In the genomic region with DNA sequence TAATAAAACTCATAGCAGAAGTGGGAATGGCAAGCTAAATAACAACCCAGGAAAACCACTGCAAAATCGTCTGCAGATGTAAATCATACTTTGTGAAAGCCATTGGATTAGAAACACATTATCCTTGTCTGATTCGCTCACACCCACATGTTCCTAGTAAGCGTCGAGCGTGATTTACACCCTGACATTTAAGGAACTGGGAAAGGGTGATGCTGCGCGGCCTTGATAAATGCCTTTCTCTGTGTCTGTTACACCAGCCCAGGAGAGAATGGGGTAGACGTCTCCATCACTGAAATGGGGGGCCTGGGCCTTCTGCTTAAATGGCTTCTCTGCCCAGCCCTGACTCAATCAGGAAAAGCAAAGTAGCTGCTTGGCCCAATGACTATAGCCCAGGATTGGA, we compare ENCODE assay signal across 24 cellular contexts.
"Had no signal": no experiment of that assay in that cellular context is flagged by ENCODE, and none has a peak within 500 bp of the region (broad histone marks: within the 10 kb centered on the region; RNA-seq: fewer than 3 reads in every experiment).

No MANE protein-coding gene starts in this region.

- DNase-seq: activated CD4-positive, alpha-beta T cell treated with anti-CD3 and anti-CD28 coated beads for 4 hours; activated CD8-positive, alpha-beta memory T cell treated with anti-CD3 and anti-CD28 coated beads, Interleukin-2, amount 50 U/mL, for 4 hours; activated CD8-positive, alpha-beta T cell treated with anti-CD3 and anti-CD28 coated beads for 36 hours; activated gamma-delta T cell treated with Interleukin-2 at 50 U/mL for 16 hours; activated naive CD4-positive, alpha-beta T cell treated with anti-CD3 and anti-CD28 coated beads, Interleukin-2, amount 10 ng/mL, durations not matched to agents 7 days and 5 days; activated naive CD8-positive, alpha-beta T cell treated with anti-CD3 and anti-CD28 coated beads, Interleukin-2, amount 10 ng/mL, durations not matched to agents 7 days and 5 days; activated T-cell treated with anti-CD3 and anti-CD28 coated beads, Interleukin-2, amount 50 U/mL, for 72 hours; adrenal gland; aorta; MG63; NCI-H1105; NCI-H1436; NCI-H1694 treated with DMSO at 0.1 percent for 48 hours; NCI-H2081; NCI-H446 treated with DMSO at 0.1 percent for 48 hours; NCI-H526; NCI-H774; NK-92 treated with Interleukin-12 subunit alpha and Interleukin-12 subunit beta, amount 100 ng/mL, for 24 hours; OCI-M1; RPMI8226; T-helper 1 cell had no signal

- FAIRE-seq: bronchial epithelial cell had no signal

- H3K27me3 ChIP-seq: adrenal gland, MG63 had no signal

- H3K27ac ChIP-seq: adrenal gland, SK-N-MC, VCaP had no signal
